9 cellular contexts compared by ENCODE assay signal in genomic region chr20:46994341-46994740, GRCh38.
DNase-seq lines count a peak whose midpoint lies in the region; ATAC-seq and TF ChIP-seq lines count a peak whose summit lies in the region.
"Had no signal": no experiment of that assay in that cellular context is flagged by ENCODE, and none has a peak within 500 bp of the region (broad histone marks: within the 10 kb centered on the region; RNA-seq: fewer than 3 reads in every experiment).

No MANE protein-coding gene starts in this region.

- ATAC-seq in GM18505 (IDR thresholded peaks at IDR 0.05; ENCODE audit: unreplicated experiment) (peak; percentile 91), HG02571 (IDR thresholded peaks at IDR 0.05; ENCODE audit: unreplicated experiment) (peak; percentile 85), HG02970 (IDR thresholded peaks at IDR 0.05; ENCODE audit: low FRiP score, unreplicated experiment) (no peak)
- peak; percentile 93 to 95 for ATAC-seq in activated CD4-positive, CD25-positive, alpha-beta regulatory T cell treated with anti-CD3 and anti-CD28 coated beads, Interleukin-2, amount 50 U/mL, for 24 hours

- no peak overlapping the region for H3K4me3 ChIP-seq in prostate gland
- H3K4me3 ChIP-seq: right lobe of liver had no signal

- no peak overlapping the region for H3K27ac ChIP-seq in prostate gland
- H3K27ac ChIP-seq: right lobe of liver had no signal

- peaks cover 2% of the 10 kb centered on the region for H3K4me1 ChIP-seq in prostate gland (replicated peaks)
- H3K4me1 ChIP-seq: right lobe of liver had no signal

- TF ChIP-seq POLR2A in GM18505 (IDR thresholded peaks at IDR 0.05; ENCODE audit: borderline replicate concordance, extremely low read depth, insufficient read depth, insufficient read length), result no peak
- no peak for TF ChIP-seq POLR2A in prostate gland (IDR thresholded peaks at IDR 0.05)

- no peaks in the 10 kb centered on the region for H3K27me3 ChIP-seq in prostate gland (replicated peaks; ENCODE audit: insufficient read depth)
- H3K27me3 ChIP-seq: right lobe of liver had no signal

- TF ChIP-seq CTCF in prostate gland (IDR thresholded peaks at IDR 0.05), result no peak

- 26% methylated on average over 5 of the region's 5 CpGs for WGBS in prostate gland

- intact Hi-C loops in prostate gland (cut with DNase I), result no loop called here

- H3K36me3 ChIP-seq in prostate gland, result no peaks in the 10 kb centered on the region
- H3K36me3 ChIP-seq: right lobe of liver had no signal

- no peaks in the 10 kb centered on the region for H3K9me3 ChIP-seq in prostate gland
- H3K9me3 ChIP-seq: right lobe of liver had no signal

- peak; percentile 32 for DNase-seq in prostate gland (ENCODE audit: low spot score)
- DNase-seq in GF-D8 (lab: John Stamatoyannopoulos, UW), result no peak
- DNase-seq in mesenteric fat pad (ENCODE audit: low spot score), result no peak
- no peak for DNase-seq in dedifferentiated amniotic fluid mesenchymal stem cell (ENCODE audit: extremely low spot score)
- DNase-seq: right lobe of liver had no signal
